ENCODE assay signal across 10 cellular contexts in genomic region chr4:73964862-73965611, GRCh38. TPM values are rescaled to one million over a fixed set of nuclear protein-coding genes. Genes with fewer than 3 reads are reported as not detected.
A peak's percentile ranks its signal among the peaks of the same experiment; 100 is the strongest.
DNase-seq lines count a peak whose midpoint lies in the region; ATAC-seq and TF ChIP-seq lines count a peak whose summit lies in the region.
"Had no signal": no experiment of that assay in that cellular context is flagged by ENCODE, and none has a peak within 500 bp of the region (broad histone marks: within the 10 kb centered on the region; RNA-seq: fewer than 3 reads in every experiment).

No MANE protein-coding gene starts in this region.

- no peak overlapping the region for H3K23ac ChIP-seq in mesendoderm (ENCODE audit: low read length)

- H4K5ac ChIP-seq in mesendoderm (ENCODE audit: low read length) = no peak overlapping the region

- TF ChIP-seq EP300 in esophagus muscularis mucosa (IDR thresholded peaks at IDR 0.05) = no peak

- H4K8ac ChIP-seq in mesendoderm (ENCODE audit: low read depth, low read length) = no peak overlapping the region

- H2BK120ac ChIP-seq in mesendoderm (ENCODE audit: low read depth, low read length) = no peak overlapping the region

- H3K27me3 ChIP-seq in mesendoderm (ENCODE audit: insufficient read depth, low read length, poor library complexity) (no peaks in the 10 kb centered on the region), esophagus muscularis mucosa (peaks cover 0 to 7% (median 0%) of the 10 kb centered on the region in 4 donors)

- H2AK5ac ChIP-seq in mesendoderm (ENCODE audit: low read length) = no peak overlapping the region

- H3K4me1 ChIP-seq in mesendoderm (ENCODE audit: control insufficient read depth, low read depth, low read length) (no peaks in the 10 kb centered on the region), esophagus muscularis mucosa (no peaks in the 10 kb centered on the region)

- H3K36me3 ChIP-seq in mesendoderm (ENCODE audit: control insufficient read depth, insufficient read depth, low read length) (no peaks in the 10 kb centered on the region), esophagus muscularis mucosa (no peaks in the 10 kb centered on the region)

- TF ChIP-seq CTCF in LNCAP (IDR thresholded peaks at IDR 0.05) = peak; percentile 33; the same call in 1 of the 2 replicates
- TF ChIP-seq CTCF in esophagus muscularis mucosa (IDR thresholded peaks at IDR 0.05) = no peak

- WGBS in mesendoderm (ENCODE audit: extremely low coverage, insufficient coverage, low lambda C conversion rate) = no CpG with 5 or more reads among the region's 7 CpGs
- WGBS in esophagus muscularis mucosa = 72% methylated on average over 7 of the region's 7 CpGs

- H3K79me2 ChIP-seq in mesendoderm (ENCODE audit: control insufficient read depth, insufficient read depth, low read length) = no peaks in the 10 kb centered on the region

- no peak overlapping the region for H2BK15ac ChIP-seq in mesendoderm (replicated peaks; ENCODE audit: low read depth)

- H3K27ac ChIP-seq in mesendoderm (ENCODE audit: low read depth, low read length) (no peak overlapping the region), esophagus muscularis mucosa (replicated peaks in 1 of 4) (no peak overlapping the region)

- H3K9ac ChIP-seq in mesendoderm (ENCODE audit: low read length) = no peak overlapping the region

- peaks cover 0 to 8% (median 6%) of the 10 kb centered on the region in 4 donors for H3K9me3 ChIP-seq in esophagus muscularis mucosa

- no peak overlapping the region for H3K18ac ChIP-seq in mesendoderm (ENCODE audit: low read length)

- ATAC-seq in GM19328 (IDR thresholded peaks at IDR 0.05; ENCODE audit: unreplicated experiment) = no peak
- ATAC-seq in GM18502 (IDR thresholded peaks at IDR 0.05; ENCODE audit: poor library complexity, unreplicated experiment) = no peak

- H3K4me2 ChIP-seq in mesendoderm (ENCODE audit: low read length) = no peak overlapping the region

- TF ChIP-seq POLR2A in esophagus muscularis mucosa (IDR thresholded peaks at IDR 0.05; ENCODE audit: low read depth) = no peak

- no peak overlapping the region for H2BK5ac ChIP-seq in mesendoderm (ENCODE audit: low read length)

- H3K56ac ChIP-seq in mesendoderm (ENCODE audit: low read length) = no peak overlapping the region

- no peak overlapping the region for H3K4ac ChIP-seq in mesendoderm (ENCODE audit: low read depth, low read length)

- intact Hi-C loops in esophagus muscularis mucosa (cut with DNase I) = no loop called here

- DNase-seq in COLO829 (ENCODE audit: low spot score) (peak; percentile 63), dermis blood vessel endothelial cell (peak; percentile 45), mesendoderm (peak; percentile 91), middle frontal gyrus (ENCODE audit: extremely low spot score, low spot score) (no peak), esophagus muscularis mucosa (ENCODE audit: extremely low spot score) (no peak)
- DNase-seq: stimulated activated CD4-positive, alpha-beta T cell treated with anti-CD3 and anti-CD28 coated beads, Interleukin-4, amount 100 ng/mL, for 24 hours had no signal

- H3K79me1 ChIP-seq in mesendoderm (ENCODE audit: low read length) = no peaks in the 10 kb centered on the region

- H3K4me3 ChIP-seq in mesendoderm (ENCODE audit: low read length) (no peak overlapping the region), esophagus muscularis mucosa (no peak overlapping the region)

RNA-seq across cellular contexts. Expression of gene PF4, which starts 16.8 kb away (rescaled TPM):
- total RNA-seq in dermis blood vessel endothelial cell = not detected in 2 replicates
- polyA plus RNA-seq in mesendoderm (2013, experiment 1 of 2) = 0.35 TPM
- 0.69 TPM for polyA plus RNA-seq in mesendoderm (2013, experiment 2 of 2)
- total RNA-seq in esophagus muscularis mucosa = 1 to 10 TPM in 1 of 4 donors, not detected in 3; 3.5 TPM
- total RNA-seq: activated CD8-positive, alpha-beta memory T cell treated with anti-CD3 and anti-CD28 coated beads for 36 hours had no signal

RNA-seq across cellular contexts. Expression of gene PPBP, which starts 23.0 kb away (rescaled TPM):
- total RNA-seq in dermis blood vessel endothelial cell (not detected in 2 replicates), esophagus muscularis mucosa (10 to 100 TPM in 1 of 4 donors, not detected in 3; 10.1 TPM)
- 0.14 TPM for polyA plus RNA-seq in mesendoderm (2013, experiment 1 of 2)
- polyA plus RNA-seq in mesendoderm (2013, experiment 2 of 2) = 0.10 TPM
- total RNA-seq: activated CD8-positive, alpha-beta memory T cell treated with anti-CD3 and anti-CD28 coated beads for 36 hours had no signal

RNA-seq across cellular contexts. Expression of gene CXCL5, which starts 33.4 kb away (rescaled TPM):
- 0.23 and 0.51 TPM in 2 replicates for total RNA-seq in dermis blood vessel endothelial cell
- 2.7 TPM for polyA plus RNA-seq in mesendoderm (2013, experiment 1 of 2)
- 2.7 TPM for polyA plus RNA-seq in mesendoderm (2013, experiment 2 of 2)
- under 1 TPM in 1 of 4 donors, not detected in 3; 0.17 TPM for total RNA-seq in esophagus muscularis mucosa
- total RNA-seq: activated CD8-positive, alpha-beta memory T cell treated with anti-CD3 and anti-CD28 coated beads for 36 hours had no signal

Comparison
In these comparisons a context has a peak if more than half of its experiments do, and no peak if none do; other contexts are left out.
1. DNase-seq: peak in COLO829 (single experiment), dermis blood vessel endothelial cell (single experiment) and mesendoderm (single experiment); none in middle frontal gyrus (single experiment) and esophagus muscularis mucosa (single experiment).